In genomic region chr1:238469146-238469601, GRCh38 we compare ENCODE assay signal across 15 cellular contexts.
DNase-seq lines count a peak whose midpoint lies in the region; ATAC-seq and TF ChIP-seq lines count a peak whose summit lies in the region.
"Had no signal": no experiment of that assay in that cellular context is flagged by ENCODE, and none has a peak within 500 bp of the region (broad histone marks: within the 10 kb centered on the region; RNA-seq: fewer than 3 reads in every experiment).

No MANE protein-coding gene starts in this region.

- H3K36me3 ChIP-seq in SJSA1 (no peaks in the 10 kb centered on the region), upper lobe of right lung (no peaks in the 10 kb centered on the region)
- H3K36me3 ChIP-seq: colonic mucosa, heart right ventricle had no signal

- no peaks in the 10 kb centered on the region for H3K27me3 Mint-ChIP-seq in osteocyte (ENCODE audit: unreplicated experiment)
- H3K27me3 Mint-ChIP-seq: T-helper 17 cell had no signal

- peak overlapping the region; percentile 27 for H3K4me3 ChIP-seq in SJSA1
- H3K4me3 ChIP-seq in upper lobe of right lung = no peak overlapping the region
- H3K4me3 ChIP-seq: colonic mucosa had no signal

- peaks cover 12% of the 10 kb centered on the region for H3K36me3 Mint-ChIP-seq in osteocyte (ENCODE audit: unreplicated experiment)

- no peaks in the 10 kb centered on the region for H3K27me3 ChIP-seq in SJSA1 (replicated peaks)
- no peaks in the 10 kb centered on the region for H3K27me3 ChIP-seq in upper lobe of right lung
- H3K27me3 ChIP-seq: colonic mucosa, heart right ventricle had no signal

- peak overlapping the region; percentile 96 for H3K27ac Mint-ChIP-seq in osteocyte (ENCODE audit: unreplicated experiment)
- H3K27ac Mint-ChIP-seq: T-helper 17 cell had no signal

- TF ChIP-seq CTCF in osteocyte (IDR thresholded peaks at IDR 0.05) (no peak), upper lobe of right lung (IDR thresholded peaks at IDR 0.05) (no peak)

- peak overlapping the region; percentile 61 for H3K4me3 Mint-ChIP-seq in osteocyte (ENCODE audit: unreplicated experiment)
- H3K4me3 Mint-ChIP-seq: T-helper 17 cell had no signal

- H3K4me1 Mint-ChIP-seq in osteocyte (ENCODE audit: unreplicated experiment) = peaks cover 60% of the 10 kb centered on the region
- H3K4me1 Mint-ChIP-seq: T-helper 17 cell had no signal

- H3K4me1 ChIP-seq in SJSA1 (replicated peaks) (peaks cover 14% of the 10 kb centered on the region), upper lobe of right lung (no peaks in the 10 kb centered on the region)
- H3K4me1 ChIP-seq: colonic mucosa, heart right ventricle had no signal

- no peaks in the 10 kb centered on the region for H3K9me3 Mint-ChIP-seq in osteocyte (ENCODE audit: unreplicated experiment)

- intact Hi-C loops in upper lobe of right lung (cut with DNase I) = no loop called here

- peak overlapping the region; percentile 74 for H3K27ac ChIP-seq in SJSA1
- no peak overlapping the region for H3K27ac ChIP-seq in upper lobe of right lung
- H3K27ac ChIP-seq: colonic mucosa, heart right ventricle had no signal

- DNase-seq in EH (ENCODE audit: low read depth) = peak; percentile 29
- peak in 1 of 2 experiments; percentile 66 for DNase-seq in SJSA1 (ENCODE audit: low read depth in 1 of 2, low spot score in 2 of 2)
- peak; percentile 59 for DNase-seq in fibroblast of peridontal ligament (ENCODE audit: extremely low read depth)
- no peak for DNase-seq in osteocyte (ENCODE audit: extremely low spot score, unreplicated experiment)
- no peak for DNase-seq in SKM-1 (lab: John Stamatoyannopoulos, UW; ENCODE audit: unreplicated experiment)
- DNase-seq in NCI-H526 (lab: John Stamatoyannopoulos, UW) = no peak
- no peak for DNase-seq in upper lobe of right lung
- no peak for DNase-seq in RPMI8226
- DNase-seq: activated CD4-positive, alpha-beta T cell treated with anti-CD3 and anti-CD28 coated beads, Interleukin-2, amount 50 U/mL, for 48 hours; activated naive CD4-positive, alpha-beta T cell; colonic mucosa; heart right ventricle; NCI-H2029; T-helper 17 cell had no signal

- ATAC-seq in upper lobe of right lung = no peak
- ATAC-seq: heart right ventricle, sciatic nerve, T-helper 17 cell had no signal

- H3K9me3 ChIP-seq in SJSA1 (replicated peaks) (no peaks in the 10 kb centered on the region), upper lobe of right lung (no peaks in the 10 kb centered on the region)
- H3K9me3 ChIP-seq: colonic mucosa, heart right ventricle had no signal

Comparison
In these comparisons a context has a peak if more than half of its experiments do, and no peak if none do; other contexts are left out.
1. DNase-seq: peak in EH (single experiment) and fibroblast of peridontal ligament (single experiment); none in osteocyte (single experiment), SKM-1 (single experiment), NCI-H526 (0 of 2), upper lobe of right lung (single experiment) and RPMI8226 (single experiment).